Comparison of ENCODE assay signal across 14 cellular contexts in genomic region chr1:54137532-54138061, GRCh38. TPM values are rescaled to one million over a fixed set of nuclear protein-coding genes. Genes with fewer than 3 reads are reported as not detected.
DNase-seq lines count a peak whose midpoint lies in the region; TF ChIP-seq lines count a peak whose summit lies in the region.
"Had no signal": no experiment of that assay in that cellular context is flagged by ENCODE, and none has a peak within 500 bp of the region (broad histone marks: within the 10 kb centered on the region; RNA-seq: fewer than 3 reads in every experiment).

No MANE protein-coding gene starts in this region.

- 38 to 49% (median 43%) methylated on average over 6 to 10 of the region's 10 CpGs for WGBS in adrenal gland, 4 donors

- H3K36me3 ChIP-seq in adrenal gland (replicated peaks in 1 of 2) (no peaks in the 10 kb centered on the region), skeletal muscle satellite cell (ENCODE audit: insufficient read depth, low read length) (no peaks in the 10 kb centered on the region)
- H3K36me3 ChIP-seq: gastroesophageal sphincter had no signal

- TF ChIP-seq POLR2A in adrenal gland (IDR thresholded peaks at IDR 0.05), result no peak

- no peaks in the 10 kb centered on the region for H3K9me3 ChIP-seq in adrenal gland (replicated peaks in 1 of 3)
- H3K9me3 ChIP-seq in skeletal muscle satellite cell (replicated peaks; ENCODE audit: low read length), result no peaks in the 10 kb centered on the region
- H3K9me3 ChIP-seq: gastroesophageal sphincter had no signal

- DNase-seq in HT1080 (ENCODE audit: low read depth), result peak; percentile 24
- DNase-seq in adrenal gland, result peak in 4 of 7 donors; percentile 25 to 63 (median 35)
- DNase-seq in islet precursor cell, result peak; percentile 87
- no peak for DNase-seq in DMS79 treated with DMSO at 0.1 percent for 48 hours (lab: John Stamatoyannopoulos, UW)
- DNase-seq in pons (ENCODE audit: low spot score), result no peak
- DNase-seq in NCI-H526 treated with DMSO at 0.1 percent for 48 hours (lab: John Stamatoyannopoulos, UW), result no peak
- DNase-seq in nucleus accumbens (lab: John Stamatoyannopoulos, UW), result no peak
- DNase-seq: midbrain; NCI-H526; stimulated activated CD4-positive, alpha-beta T cell treated with anti-CD3 and anti-CD28 coated beads, Interleukin-12 subunit alpha, Interleukin-12 subunit beta, amount 100 ng/mL, for 4 hours had no signal

- intact Hi-C loops in adrenal gland (cut with DNase I), result no loop called here

- H3K4me3 ChIP-seq in adrenal gland, result no peak overlapping the region
- H3K4me3 ChIP-seq in skeletal muscle satellite cell (ENCODE audit: low read length), result no peak overlapping the region
- H3K4me3 ChIP-seq: gastroesophageal sphincter had no signal

- peak overlapping the region; percentile 31 for H3K9ac ChIP-seq in skeletal muscle satellite cell (ENCODE audit: low read depth, low read length)
- H3K9ac ChIP-seq: KMS-11 had no signal

- no peak for TF ChIP-seq CTCF in adrenal gland (IDR thresholded peaks at IDR 0.05)

- H3K4me1 ChIP-seq in adrenal gland (replicated peaks in 1 of 2) (no peaks in the 10 kb centered on the region), skeletal muscle satellite cell (ENCODE audit: control insufficient read depth, insufficient read depth, low read length) (peaks cover 33% of the 10 kb centered on the region)
- H3K4me1 ChIP-seq: gastroesophageal sphincter had no signal

- peak overlapping the region in 1 of 5 donors; percentile 37 for H3K27ac ChIP-seq in adrenal gland
- H3K27ac ChIP-seq: gastroesophageal sphincter, KMS-11 had no signal

- no peak overlapping the region for H3K4me2 ChIP-seq in skeletal muscle satellite cell (ENCODE audit: low read length)
- H3K4me2 ChIP-seq: KMS-11 had no signal

- no peaks in the 10 kb centered on the region for H3K27me3 ChIP-seq in adrenal gland
- peaks cover 6% of the 10 kb centered on the region for H3K27me3 ChIP-seq in skeletal muscle satellite cell (ENCODE audit: control insufficient read depth, insufficient read depth, low read length)
- H3K27me3 ChIP-seq: gastroesophageal sphincter had no signal

RNA-seq across cellular contexts. Expression of gene CDCP2, which starts 15.2 kb away (rescaled TPM):
- total RNA-seq in HT1080 (2014; rRNA removed; shearing (Covaris generic)), result not detected in 2 replicates
- polyA plus RNA-seq in HT1080 (2015; cell fraction: cytosol; rRNA removed), result 0.08 TPM in 1 of 2 replicates, not detected in the other
- polyA plus RNA-seq in HT1080 (2015; cell fraction: nucleus; rRNA removed), result 0.11 TPM in 1 of 2 replicates, not detected in the other
- under 1 TPM in 4 of 8 donors, not detected in 4; 0.15 to 0.64 (median 0.26) TPM for total RNA-seq in adrenal gland
- polyA plus RNA-seq in adrenal gland, result under 1 TPM in 1 of 3 donors, not detected in 2; 0.05 TPM
- total RNA-seq in skeletal muscle satellite cell (2012; rRNA removed), result not detected in 2 replicates
- total RNA-seq: T-helper 1 cell treated with Interleukin-12 subunit alpha and Interleukin-12 subunit beta and Interleukin-4 antibody, amounts not matched to agents 30 ng/mL and 1 ng/mL, for 36 hours had no signal

Comparison
In these comparisons a context has a peak if more than half of its experiments do, and no peak if none do; other contexts are left out.
1. DNase-seq: peak in HT1080 (single experiment), adrenal gland (4 of 7) and islet precursor cell (single experiment); none in DMS79 treated with DMSO at 0.1 percent for 48 hours (single experiment), pons (single experiment), NCI-H526 treated with DMSO at 0.1 percent for 48 hours (single experiment) and nucleus accumbens (0 of 56).